Comparison of ENCODE assay signal across 24 cellular contexts in genomic region chr7:130324270-130324669, GRCh38. TPM values are rescaled to one million over a fixed set of nuclear protein-coding genes. Genes with fewer than 3 reads are reported as not detected.
"Had no signal": no experiment of that assay in that cellular context is flagged by ENCODE, and none has a peak within 500 bp of the region (broad histone marks: within the 10 kb centered on the region; RNA-seq: fewer than 3 reads in every experiment).

No MANE protein-coding gene starts in this region.

- H3K27ac Mint-ChIP-seq: activated naive CD4-positive, alpha-beta T cell treated with anti-CD3 and anti-CD28 coated beads, Interleukin-2, amount 50 U/mL, for 24 hours; memory B cell had no signal

- ATAC-seq: gastrocnemius medialis; heart left ventricle; naive thymus-derived CD8-positive, alpha-beta T cell had no signal

- H3K27me3 Mint-ChIP-seq: activated naive CD4-positive, alpha-beta T cell treated with anti-CD3 and anti-CD28 coated beads, Interleukin-2, amount 50 U/mL, for 24 hours; memory B cell; naive thymus-derived CD8-positive, alpha-beta T cell had no signal

- H3K4me3 ChIP-seq: colonic mucosa, gastrocnemius medialis, heart left ventricle, left ventricle myocardium inferior, sigmoid colon, spleen, uterus had no signal

- H3K36me3 Mint-ChIP-seq: activated naive CD4-positive, alpha-beta T cell treated with anti-CD3 and anti-CD28 coated beads, Interleukin-2, amount 50 U/mL, for 24 hours; memory B cell had no signal

- H3K4me3 Mint-ChIP-seq: activated naive CD4-positive, alpha-beta T cell treated with anti-CD3 and anti-CD28 coated beads, Interleukin-2, amount 50 U/mL, for 24 hours; central memory CD8-positive, alpha-beta T cell; memory B cell; naive thymus-derived CD8-positive, alpha-beta T cell had no signal

- DNase-seq: activated CD4-positive, alpha-beta T cell treated with anti-CD3 and anti-CD28 coated beads, Interleukin-2, amount 50 U/mL, for 1 hour; activated CD4-positive, CD25-positive, alpha-beta regulatory T cell treated with anti-CD3 and anti-CD28 coated beads, Interleukin-2, amount 50 U/mL, for 72 hours; activated CD8-positive, alpha-beta memory T cell treated with anti-CD3 and anti-CD28 coated beads, Interleukin-2, amount 50 U/mL, for 48 hours; activated effector memory CD4-positive, alpha-beta T cell treated with Interleukin-2 at 50 U/mL for 16 hours; activated T-cell treated with anti-CD3 and anti-CD28 coated beads, Interleukin-2, amount 50 U/mL, for 48 hours; brain microvascular endothelial cell; colonic mucosa; erythroblast; gastrocnemius medialis; heart left ventricle; kidney; left ventricle myocardium inferior; naive thymus-derived CD8-positive, alpha-beta T cell; sigmoid colon; spleen; stimulated activated naive CD4-positive, alpha-beta T cell; SW 1271; T-helper 2 cell had no signal

- H3K4me1 ChIP-seq: colonic mucosa, gastrocnemius medialis, heart left ventricle, left ventricle myocardium inferior, spleen, uterus had no signal

- H3K9me3 ChIP-seq: colonic mucosa, gastrocnemius medialis, heart left ventricle, left ventricle myocardium inferior, sigmoid colon, spleen, uterus had no signal

- H3K9me3 Mint-ChIP-seq: activated naive CD4-positive, alpha-beta T cell treated with anti-CD3 and anti-CD28 coated beads, Interleukin-2, amount 50 U/mL, for 24 hours; central memory CD8-positive, alpha-beta T cell; memory B cell had no signal

- H3K27ac ChIP-seq: brain microvascular endothelial cell, colonic mucosa, gastrocnemius medialis, heart left ventricle, left ventricle myocardium inferior, sigmoid colon, spleen, VCaP had no signal

- H3K4me1 Mint-ChIP-seq: activated naive CD4-positive, alpha-beta T cell treated with anti-CD3 and anti-CD28 coated beads, Interleukin-2, amount 50 U/mL, for 24 hours; central memory CD8-positive, alpha-beta T cell; memory B cell; naive thymus-derived CD8-positive, alpha-beta T cell had no signal

- H3K27me3 ChIP-seq: brain microvascular endothelial cell, colonic mucosa, gastrocnemius medialis, heart left ventricle, sigmoid colon, spleen, uterus had no signal

- H3K36me3 ChIP-seq: colonic mucosa, gastrocnemius medialis, heart left ventricle, left ventricle myocardium inferior, sigmoid colon, spleen, uterus had no signal

RNA-seq across cellular contexts. Expression of gene CPA5, which starts 20.3 kb away (rescaled TPM):
- total RNA-seq: colonic mucosa, gastrocnemius medialis, heart left ventricle, left ventricle myocardium inferior, renal cortical epithelial cell, sigmoid colon, uterus had no signal
- polyA plus RNA-seq: heart left ventricle had no signal

RNA-seq across cellular contexts. Expression of gene CPA4, which starts 31.3 kb away (rescaled TPM):
- total RNA-seq: colonic mucosa; gastrocnemius medialis; left ventricle myocardium inferior; naive thymus-derived CD8-positive, alpha-beta T cell; sigmoid colon had no signal
- polyA plus RNA-seq: naive thymus-derived CD8-positive, alpha-beta T cell had no signal

RNA-seq across cellular contexts. Expression of gene CPA1, which starts 56.0 kb away (rescaled TPM):
- total RNA-seq: gastrocnemius medialis; left ventricle myocardium inferior; naive thymus-derived CD8-positive, alpha-beta T cell; renal cortical epithelial cell had no signal

RNA-seq across cellular contexts. Expression of gene CPA2, which starts 57.6 kb away (rescaled TPM):
- total RNA-seq: gastrocnemius medialis; kidney; left ventricle myocardium inferior; naive thymus-derived CD8-positive, alpha-beta T cell; renal cortical epithelial cell; sigmoid colon had no signal
- polyA plus RNA-seq: naive thymus-derived CD8-positive, alpha-beta T cell had no signal
